12 cellular contexts compared by ENCODE assay signal in the genomic region with DNA sequence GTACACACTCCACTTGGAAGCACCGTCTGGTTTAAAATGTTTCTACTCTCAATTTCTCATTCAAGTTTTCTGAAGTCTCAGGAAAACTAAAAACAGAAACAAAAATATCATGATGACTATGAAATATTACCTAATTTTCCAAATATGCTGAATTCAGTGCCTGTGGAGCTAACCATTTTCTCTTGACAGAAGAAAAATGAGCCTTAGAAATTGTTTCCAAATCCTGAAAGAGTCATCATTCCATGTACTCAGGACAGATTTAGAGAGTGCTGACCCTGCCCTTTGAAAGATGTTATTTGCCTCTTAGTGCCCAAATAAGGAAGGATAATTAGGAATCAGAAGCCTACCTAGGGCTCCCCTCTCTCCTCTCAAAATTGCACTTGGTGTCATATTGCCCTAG.
"Had no signal": no experiment of that assay in that cellular context is flagged by ENCODE, and none has a peak within 500 bp of the region (broad histone marks: within the 10 kb centered on the region; RNA-seq: fewer than 3 reads in every experiment).

No MANE protein-coding gene starts in this region.

- H3K4me1 ChIP-seq: gastrocnemius medialis, neural progenitor cell, psoas muscle, right lobe of liver, transverse colon had no signal

- H3K36me3 ChIP-seq: gastrocnemius medialis, neural progenitor cell, right lobe of liver, transverse colon had no signal

- H3K4me2 ChIP-seq: neural progenitor cell had no signal

- H3K27ac ChIP-seq: epithelial cell of prostate, gastrocnemius medialis, neural progenitor cell, psoas muscle, right lobe of liver, transverse colon had no signal

- H3K27me3 ChIP-seq: gastrocnemius medialis, right lobe of liver, transverse colon had no signal

- H3K9me3 ChIP-seq: gastrocnemius medialis, psoas muscle, right lobe of liver, transverse colon had no signal

- H3K4me3 ChIP-seq: gastrocnemius medialis, lung, neural progenitor cell, psoas muscle, right lobe of liver, transverse colon had no signal

- ATAC-seq: gastrocnemius medialis had no signal

- DNase-seq: activated CD4-positive, alpha-beta T cell treated with anti-CD3 and anti-CD28 coated beads, Interleukin-2, amount 50 U/mL, for 4 hours; activated naive CD4-positive, alpha-beta T cell treated with Interleukin-2 at 50 U/mL for 16 hours; activated T-cell treated with anti-CD3 and anti-CD28 coated beads for 4 hours; gastrocnemius medialis; islet precursor cell; midbrain; psoas muscle; right lobe of liver; transverse colon had no signal

- H2AFZ ChIP-seq: neural progenitor cell had no signal

- H3K9ac ChIP-seq: neural progenitor cell had no signal
